In genomic region chr1:233326995-233327937, GRCh38 we compare ENCODE assay signal across 8 cellular contexts. TPM values are rescaled to one million over a fixed set of nuclear protein-coding genes. Genes with fewer than 3 reads are reported as not detected.
DNase-seq lines count a peak whose midpoint lies in the region; ATAC-seq and TF ChIP-seq lines count a peak whose summit lies in the region.

TSS of gene MAP3K21 (plus strand) at chr1:233327724. CDS start at chr1:233328029, 305 bp downstream.

- TF ChIP-seq CTCF in esophagus squamous epithelium (IDR thresholded peaks at IDR 0.05) (no peak), nephron progenitor cell (IDR thresholded peaks at IDR 0.05) (no peak)

- no peaks in the 10 kb centered on the region for H3K9me3 Mint-ChIP-seq in nephron progenitor cell

- H3K36me3 ChIP-seq in esophagus squamous epithelium = no peaks in the 10 kb centered on the region

- H3K4me1 Mint-ChIP-seq in nephron progenitor cell = peaks cover 10% of the 10 kb centered on the region

- in situ Hi-C loops in Caki2 (cut with HindIII; ENCODE audit: low pct_unique_long_range_greater_than_20kb, low sequenced_read_pairs) = no loop called here

- H3K27ac ChIP-seq in esophagus squamous epithelium = peak within 1 kb of the TSS; percentile 60 to 80 (median 68)

- peaks cover 6 to 38% (median 16%) of the 10 kb centered on the region in 3 donors for H3K4me1 ChIP-seq in esophagus squamous epithelium

- peaks cover 0 to 27% (median 0%) of the 10 kb centered on the region in 4 donors for H3K27me3 ChIP-seq in esophagus squamous epithelium

- peak; percentile 78 for DNase-seq in Caki2 (ENCODE audit: low read depth)
- DNase-seq in HuH-7.5 (ENCODE audit: low spot score) = peak; percentile 64
- peak; percentile 90 for DNase-seq in OCI-M1 (lab: John Stamatoyannopoulos, UW)
- peak; percentile 82 for DNase-seq in activated T-cell treated with anti-CD3 and anti-CD28 coated beads for 48 hours (ENCODE audit: low read depth)
- peak; percentile 66 for DNase-seq in esophagus squamous epithelium (lab: John Stamatoyannopoulos, UW)
- peak; percentile 82 for DNase-seq in nephron progenitor cell
- DNase-seq in stimulated activated naive CD8-positive, alpha-beta T cell treated with anti-CD3 and anti-CD28 coated beads, Interleukin-15, Interleukin-2, amounts not matched to agents 100 U/mL and 50 U/mL, for 24 hours = peak; percentile 88

- 1 to 2% methylated on average over 13 to 16 of the region's 79 CpGs for WGBS in esophagus squamous epithelium, 2 donors

- H3K27ac Mint-ChIP-seq in nephron progenitor cell = no peak within 1 kb of the TSS

- TF ChIP-seq POLR2A in esophagus squamous epithelium (IDR thresholded peaks at IDR 0.05) = peak in 1 of 4 donors; percentile 71

- peak; percentile 88 for ATAC-seq in GM21529 (IDR thresholded peaks at IDR 0.05; ENCODE audit: unreplicated experiment)
- peak; percentile 95 for ATAC-seq in stimulated activated naive CD8-positive, alpha-beta T cell treated with anti-CD3 and anti-CD28 coated beads, Interleukin-15, Interleukin-2, amounts not matched to agents 100 U/mL and 50 U/mL, for 24 hours

- peak within 1 kb of the TSS; percentile 61 to 85 (median 72) for H3K4me3 ChIP-seq in esophagus squamous epithelium

- no peaks in the 10 kb centered on the region for H3K36me3 Mint-ChIP-seq in nephron progenitor cell (ENCODE audit: low read depth)

- intact Hi-C loops in esophagus squamous epithelium (cut with DNase I) = no loop called here

- peak within 1 kb of the TSS; percentile 78 for H3K4me3 Mint-ChIP-seq in nephron progenitor cell

- no peaks in the 10 kb centered on the region for H3K9me3 ChIP-seq in esophagus squamous epithelium

- peaks cover 57% of the 10 kb centered on the region for H3K27me3 Mint-ChIP-seq in nephron progenitor cell (ENCODE audit: low read depth, poor library complexity)

RNA-seq across cellular contexts. Expression of gene MAP3K21, which starts in this region (rescaled TPM):
- 4.9 and 6.6 TPM in 2 replicates for total RNA-seq in Caki2 (2014; rRNA removed; shearing (Covaris generic); ENCODE audit: low replicate concordance)
- 1 to 10 TPM; 2.4 to 8.4 (median 4.8) TPM for total RNA-seq in esophagus squamous epithelium

Comparison
In these comparisons a context has a peak if more than half of its experiments do, and no peak if none do; other contexts are left out.
1. Peak in every context shown above with its lines: DNase-seq, ATAC-seq, H3K4me3 ChIP-seq and H3K27ac ChIP-seq.